In the genomic region with DNA sequence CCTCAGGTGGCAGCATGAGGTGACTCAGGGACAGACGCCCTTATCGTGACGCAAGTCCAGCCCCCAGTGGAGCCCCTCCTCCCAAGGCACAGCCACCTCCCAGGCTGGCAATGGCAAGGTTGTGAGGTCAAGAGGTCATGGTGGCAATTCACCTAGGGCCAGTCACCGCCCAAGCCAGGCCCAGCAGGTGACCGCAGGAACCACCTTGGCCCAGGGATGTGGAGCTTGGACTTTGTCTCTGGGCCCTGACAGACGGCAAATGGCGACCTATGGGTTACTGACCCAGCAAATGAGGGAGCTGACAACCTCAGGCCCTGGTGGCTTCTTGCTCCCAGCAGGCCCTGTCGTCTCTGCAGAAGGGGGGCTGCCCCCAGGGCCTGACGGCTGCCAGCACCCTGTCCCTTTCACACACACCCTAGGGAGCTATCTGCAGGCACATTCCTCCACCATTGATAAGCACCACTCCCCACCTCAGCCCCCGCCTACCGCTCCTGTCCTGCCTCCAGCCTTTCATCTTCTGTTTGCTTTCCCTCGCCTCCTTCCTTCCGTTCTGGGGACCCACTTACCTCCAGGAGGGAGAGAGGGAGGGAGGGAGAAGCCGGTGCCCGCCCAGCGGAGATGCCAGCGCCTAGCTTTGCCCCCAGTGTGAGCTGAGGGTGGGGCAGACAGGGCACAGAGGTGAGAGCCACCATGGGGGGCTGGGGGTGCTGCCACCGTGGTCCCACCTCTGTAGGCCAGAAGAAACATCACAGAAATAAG, we compare ENCODE assay signal across 1 cellular context.
A peak's percentile ranks its signal among the peaks of the same experiment; 100 is the strongest.
TF ChIP-seq lines count a peak whose summit lies in the region.

No MANE protein-coding gene starts in this region.

TF ChIP-seq in K562, 482 proteins besides CTCF, POLR2A, EP300 and RAD21 (continued from another document):
- TF ChIP-seq, protein P1, sequence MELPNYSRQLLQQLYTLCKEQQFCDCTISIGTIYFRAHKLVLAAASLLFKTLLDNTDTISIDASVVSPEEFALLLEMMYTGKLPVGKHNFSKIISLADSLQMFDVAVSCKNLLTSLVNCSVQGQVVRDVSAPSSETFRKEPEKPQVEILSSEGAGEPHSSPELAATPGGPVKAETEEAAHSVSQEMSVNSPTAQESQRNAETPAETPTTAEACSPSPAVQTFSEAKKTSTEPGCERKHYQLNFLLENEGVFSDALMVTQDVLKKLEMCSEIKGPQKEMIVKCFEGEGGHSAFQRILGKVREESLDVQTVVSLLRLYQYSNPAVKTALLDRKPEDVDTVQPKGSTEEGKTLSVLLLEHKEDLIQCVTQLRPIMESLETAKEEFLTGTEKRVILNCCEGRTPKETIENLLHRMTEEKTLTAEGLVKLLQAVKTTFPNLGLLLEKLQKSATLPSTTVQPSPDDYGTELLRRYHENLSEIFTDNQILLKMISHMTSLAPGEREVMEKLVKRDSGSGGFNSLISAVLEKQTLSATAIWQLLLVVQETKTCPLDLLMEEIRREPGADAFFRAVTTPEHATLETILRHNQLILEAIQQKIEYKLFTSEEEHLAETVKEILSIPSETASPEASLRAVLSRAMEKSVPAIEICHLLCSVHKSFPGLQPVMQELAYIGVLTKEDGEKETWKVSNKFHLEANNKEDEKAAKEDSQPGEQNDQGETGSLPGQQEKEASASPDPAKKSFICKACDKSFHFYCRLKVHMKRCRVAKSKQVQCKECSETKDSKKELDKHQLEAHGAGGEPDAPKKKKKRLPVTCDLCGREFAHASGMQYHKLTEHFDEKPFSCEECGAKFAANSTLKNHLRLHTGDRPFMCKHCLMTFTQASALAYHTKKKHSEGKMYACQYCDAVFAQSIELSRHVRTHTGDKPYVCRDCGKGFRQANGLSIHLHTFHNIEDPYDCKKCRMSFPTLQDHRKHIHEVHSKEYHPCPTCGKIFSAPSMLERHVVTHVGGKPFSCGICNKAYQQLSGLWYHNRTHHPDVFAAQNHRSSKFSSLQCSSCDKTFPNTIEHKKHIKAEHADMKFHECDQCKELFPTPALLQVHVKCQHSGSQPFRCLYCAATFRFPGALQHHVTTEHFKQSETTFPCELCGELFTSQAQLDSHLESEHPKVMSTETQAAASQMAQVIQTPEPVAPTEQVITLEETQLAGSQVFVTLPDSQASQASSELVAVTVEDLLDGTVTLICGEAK (IDR thresholded peaks at IDR 0.05), result 0 out of 2 replicates have a peak, but pooled peaks have one; percentile 36
- TF ChIP-seq, protein P1 (CRISPR knock-in tag; IDR thresholded peaks at IDR 0.05), result no peak
- TF ChIP-seq BCOR (IDR thresholded peaks at IDR 0.05) (peak; percentile 82), TCF7 (IDR thresholded peaks at IDR 0.05; ENCODE audit: borderline replicate concordance) (peak; percentile 98)
